1 cellular context compared by ENCODE assay signal in genomic region chr20:22563062-22563965, GRCh38.
TF ChIP-seq lines count a peak whose summit lies in the region.

No MANE protein-coding gene starts in this region.

TF ChIP-seq in HepG2, 621 proteins besides CTCF, POLR2A, EP300 and RAD21 (continued from another document and continues in another):
- TF ChIP-seq, protein P1, sequence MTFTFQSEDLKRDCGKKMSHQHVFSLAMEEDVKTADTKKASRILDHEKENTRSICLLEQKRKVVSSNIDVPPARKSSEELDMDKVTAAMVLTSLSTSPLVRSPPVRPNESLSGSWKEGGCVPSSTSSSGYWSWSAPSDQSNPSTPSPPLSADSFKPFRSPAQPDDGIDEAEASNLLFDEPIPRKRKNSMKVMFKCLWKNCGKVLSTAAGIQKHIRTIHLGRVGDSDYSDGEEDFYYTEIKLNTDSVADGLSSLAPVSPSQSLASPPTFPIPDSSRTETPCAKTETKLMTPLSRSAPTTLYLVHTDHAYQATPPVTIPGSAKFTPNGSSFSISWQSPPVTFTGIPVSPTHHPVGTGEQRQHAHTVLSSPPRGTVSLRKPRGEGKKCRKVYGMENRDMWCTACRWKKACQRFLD (CRISPR knock-in tag; IDR thresholded peaks at IDR 0.05; ENCODE audit: borderline replicate concordance) = peak; percentile 46; the same call in 1 of the 2 replicates
- TF ChIP-seq DRAP1 (CRISPR knock-in tag; IDR thresholded peaks at IDR 0.05) = no peak
- TF ChIP-seq HOMEZ (CRISPR knock-in tag; IDR thresholded peaks at IDR 0.05; ENCODE audit: low read depth) = peak; percentile 34; the same call in 1 of the 2 replicates
- TF ChIP-seq ZNF362 (CRISPR knock-in tag; IDR thresholded peaks at IDR 0.05; ENCODE audit: borderline replicate concordance) = peak; percentile 89
- TF ChIP-seq, protein P2, sequence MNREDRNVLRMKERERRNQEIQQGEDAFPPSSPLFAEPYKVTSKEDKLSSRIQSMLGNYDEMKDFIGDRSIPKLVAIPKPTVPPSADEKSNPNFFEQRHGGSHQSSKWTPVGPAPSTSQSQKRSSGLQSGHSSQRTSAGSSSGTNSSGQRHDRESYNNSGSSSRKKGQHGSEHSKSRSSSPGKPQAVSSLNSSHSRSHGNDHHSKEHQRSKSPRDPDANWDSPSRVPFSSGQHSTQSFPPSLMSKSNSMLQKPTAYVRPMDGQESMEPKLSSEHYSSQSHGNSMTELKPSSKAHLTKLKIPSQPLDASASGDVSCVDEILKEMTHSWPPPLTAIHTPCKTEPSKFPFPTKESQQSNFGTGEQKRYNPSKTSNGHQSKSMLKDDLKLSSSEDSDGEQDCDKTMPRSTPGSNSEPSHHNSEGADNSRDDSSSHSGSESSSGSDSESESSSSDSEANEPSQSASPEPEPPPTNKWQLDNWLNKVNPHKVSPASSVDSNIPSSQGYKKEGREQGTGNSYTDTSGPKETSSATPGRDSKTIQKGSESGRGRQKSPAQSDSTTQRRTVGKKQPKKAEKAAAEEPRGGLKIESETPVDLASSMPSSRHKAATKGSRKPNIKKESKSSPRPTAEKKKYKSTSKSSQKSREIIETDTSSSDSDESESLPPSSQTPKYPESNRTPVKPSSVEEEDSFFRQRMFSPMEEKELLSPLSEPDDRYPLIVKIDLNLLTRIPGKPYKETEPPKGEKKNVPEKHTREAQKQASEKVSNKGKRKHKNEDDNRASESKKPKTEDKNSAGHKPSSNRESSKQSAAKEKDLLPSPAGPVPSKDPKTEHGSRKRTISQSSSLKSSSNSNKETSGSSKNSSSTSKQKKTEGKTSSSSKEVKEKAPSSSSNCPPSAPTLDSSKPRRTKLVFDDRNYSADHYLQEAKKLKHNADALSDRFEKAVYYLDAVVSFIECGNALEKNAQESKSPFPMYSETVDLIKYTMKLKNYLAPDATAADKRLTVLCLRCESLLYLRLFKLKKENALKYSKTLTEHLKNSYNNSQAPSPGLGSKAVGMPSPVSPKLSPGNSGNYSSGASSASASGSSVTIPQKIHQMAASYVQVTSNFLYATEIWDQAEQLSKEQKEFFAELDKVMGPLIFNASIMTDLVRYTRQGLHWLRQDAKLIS (CRISPR knock-in tag; IDR thresholded peaks at IDR 0.05) = 0 out of 2 replicates have a peak, but pooled peaks have one; percentile 7
- no peak for TF ChIP-seq ZNF205 (CRISPR knock-in tag; IDR thresholded peaks at IDR 0.05)
- TF ChIP-seq, protein P3, sequence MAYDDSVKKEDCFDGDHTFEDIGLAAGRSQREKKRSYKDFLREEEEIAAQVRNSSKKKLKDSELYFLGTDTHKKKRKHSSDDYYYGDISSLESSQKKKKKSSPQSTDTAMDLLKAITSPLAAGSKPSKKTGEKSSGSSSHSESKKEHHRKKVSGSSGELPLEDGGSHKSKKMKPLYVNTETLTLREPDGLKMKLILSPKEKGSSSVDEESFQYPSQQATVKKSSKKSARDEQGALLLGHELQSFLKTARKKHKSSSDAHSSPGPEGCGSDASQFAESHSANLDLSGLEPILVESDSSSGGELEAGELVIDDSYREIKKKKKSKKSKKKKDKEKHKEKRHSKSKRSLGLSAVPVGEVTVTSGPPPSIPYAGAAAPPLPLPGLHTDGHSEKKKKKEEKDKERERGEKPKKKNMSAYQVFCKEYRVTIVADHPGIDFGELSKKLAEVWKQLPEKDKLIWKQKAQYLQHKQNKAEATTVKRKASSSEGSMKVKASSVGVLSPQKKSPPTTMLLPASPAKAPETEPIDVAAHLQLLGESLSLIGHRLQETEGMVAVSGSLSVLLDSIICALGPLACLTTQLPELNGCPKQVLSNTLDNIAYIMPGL (CRISPR knock-in tag; IDR thresholded peaks at IDR 0.05; ENCODE audit: borderline replicate concordance in 1 of 2, low read depth in 1 of 2) = 0 out of 4 replicates have a peak, but pooled peaks of 1 of the 2 experiments have one; percentile 18
- TF ChIP-seq ZBTB20 (CRISPR knock-in tag; IDR thresholded peaks at IDR 0.05; ENCODE audit: borderline replicate concordance, low read depth) = no peak
- TF ChIP-seq, protein P4, sequence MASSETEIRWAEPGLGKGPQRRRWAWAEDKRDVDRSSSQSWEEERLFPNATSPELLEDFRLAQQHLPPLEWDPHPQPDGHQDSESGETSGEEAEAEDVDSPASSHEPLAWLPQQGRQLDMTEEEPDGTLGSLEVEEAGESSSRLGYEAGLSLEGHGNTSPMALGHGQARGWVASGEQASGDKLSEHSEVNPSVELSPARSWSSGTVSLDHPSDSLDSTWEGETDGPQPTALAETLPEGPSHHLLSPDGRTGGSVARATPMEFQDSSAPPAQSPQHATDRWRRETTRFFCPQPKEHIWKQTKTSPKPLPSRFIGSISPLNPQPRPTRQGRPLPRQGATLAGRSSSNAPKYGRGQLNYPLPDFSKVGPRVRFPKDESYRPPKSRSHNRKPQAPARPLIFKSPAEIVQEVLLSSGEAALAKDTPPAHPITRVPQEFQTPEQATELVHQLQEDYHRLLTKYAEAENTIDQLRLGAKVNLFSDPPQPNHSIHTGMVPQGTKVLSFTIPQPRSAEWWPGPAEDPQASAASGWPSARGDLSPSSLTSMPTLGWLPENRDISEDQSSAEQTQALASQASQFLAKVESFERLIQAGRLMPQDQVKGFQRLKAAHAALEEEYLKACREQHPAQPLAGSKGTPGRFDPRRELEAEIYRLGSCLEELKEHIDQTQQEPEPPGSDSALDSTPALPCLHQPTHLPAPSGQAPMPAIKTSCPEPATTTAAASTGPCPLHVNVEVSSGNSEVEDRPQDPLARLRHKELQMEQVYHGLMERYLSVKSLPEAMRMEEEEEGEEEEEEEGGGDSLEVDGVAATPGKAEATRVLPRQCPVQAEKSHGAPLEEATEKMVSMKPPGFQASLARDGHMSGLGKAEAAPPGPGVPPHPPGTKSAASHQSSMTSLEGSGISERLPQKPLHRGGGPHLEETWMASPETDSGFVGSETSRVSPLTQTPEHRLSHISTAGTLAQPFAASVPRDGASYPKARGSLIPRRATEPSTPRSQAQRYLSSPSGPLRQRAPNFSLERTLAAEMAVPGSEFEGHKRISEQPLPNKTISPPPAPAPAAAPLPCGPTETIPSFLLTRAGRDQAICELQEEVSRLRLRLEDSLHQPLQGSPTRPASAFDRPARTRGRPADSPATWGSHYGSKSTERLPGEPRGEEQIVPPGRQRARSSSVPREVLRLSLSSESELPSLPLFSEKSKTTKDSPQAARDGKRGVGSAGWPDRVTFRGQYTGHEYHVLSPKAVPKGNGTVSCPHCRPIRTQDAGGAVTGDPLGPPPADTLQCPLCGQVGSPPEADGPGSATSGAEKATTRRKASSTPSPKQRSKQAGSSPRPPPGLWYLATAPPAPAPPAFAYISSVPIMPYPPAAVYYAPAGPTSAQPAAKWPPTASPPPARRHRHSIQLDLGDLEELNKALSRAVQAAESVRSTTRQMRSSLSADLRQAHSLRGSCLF (CRISPR knock-in tag; IDR thresholded peaks at IDR 0.05; ENCODE audit: borderline replicate concordance) = 0 out of 2 replicates have a peak, but pooled peaks have one; percentile 63
- peak; percentile 90 for TF ChIP-seq ONECUT2 (CRISPR knock-in tag; IDR thresholded peaks at IDR 0.05)
- TF ChIP-seq HOXA5 (CRISPR knock-in tag; IDR thresholded peaks at IDR 0.05) = no peak
- TF ChIP-seq, protein P5, sequence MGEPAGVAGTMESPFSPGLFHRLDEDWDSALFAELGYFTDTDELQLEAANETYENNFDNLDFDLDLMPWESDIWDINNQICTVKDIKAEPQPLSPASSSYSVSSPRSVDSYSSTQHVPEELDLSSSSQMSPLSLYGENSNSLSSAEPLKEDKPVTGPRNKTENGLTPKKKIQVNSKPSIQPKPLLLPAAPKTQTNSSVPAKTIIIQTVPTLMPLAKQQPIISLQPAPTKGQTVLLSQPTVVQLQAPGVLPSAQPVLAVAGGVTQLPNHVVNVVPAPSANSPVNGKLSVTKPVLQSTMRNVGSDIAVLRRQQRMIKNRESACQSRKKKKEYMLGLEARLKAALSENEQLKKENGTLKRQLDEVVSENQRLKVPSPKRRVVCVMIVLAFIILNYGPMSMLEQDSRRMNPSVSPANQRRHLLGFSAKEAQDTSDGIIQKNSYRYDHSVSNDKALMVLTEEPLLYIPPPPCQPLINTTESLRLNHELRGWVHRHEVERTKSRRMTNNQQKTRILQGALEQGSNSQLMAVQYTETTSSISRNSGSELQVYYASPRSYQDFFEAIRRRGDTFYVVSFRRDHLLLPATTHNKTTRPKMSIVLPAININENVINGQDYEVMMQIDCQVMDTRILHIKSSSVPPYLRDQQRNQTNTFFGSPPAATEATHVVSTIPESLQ (CRISPR knock-in tag; conservative IDR thresholded peaks at IDR 0.05) = 0 out of 2 replicates have a peak, but pooled peaks have one; percentile 74
- TF ChIP-seq ZNF564 (CRISPR knock-in tag; IDR thresholded peaks at IDR 0.05) = no peak
- TF ChIP-seq, protein P6, sequence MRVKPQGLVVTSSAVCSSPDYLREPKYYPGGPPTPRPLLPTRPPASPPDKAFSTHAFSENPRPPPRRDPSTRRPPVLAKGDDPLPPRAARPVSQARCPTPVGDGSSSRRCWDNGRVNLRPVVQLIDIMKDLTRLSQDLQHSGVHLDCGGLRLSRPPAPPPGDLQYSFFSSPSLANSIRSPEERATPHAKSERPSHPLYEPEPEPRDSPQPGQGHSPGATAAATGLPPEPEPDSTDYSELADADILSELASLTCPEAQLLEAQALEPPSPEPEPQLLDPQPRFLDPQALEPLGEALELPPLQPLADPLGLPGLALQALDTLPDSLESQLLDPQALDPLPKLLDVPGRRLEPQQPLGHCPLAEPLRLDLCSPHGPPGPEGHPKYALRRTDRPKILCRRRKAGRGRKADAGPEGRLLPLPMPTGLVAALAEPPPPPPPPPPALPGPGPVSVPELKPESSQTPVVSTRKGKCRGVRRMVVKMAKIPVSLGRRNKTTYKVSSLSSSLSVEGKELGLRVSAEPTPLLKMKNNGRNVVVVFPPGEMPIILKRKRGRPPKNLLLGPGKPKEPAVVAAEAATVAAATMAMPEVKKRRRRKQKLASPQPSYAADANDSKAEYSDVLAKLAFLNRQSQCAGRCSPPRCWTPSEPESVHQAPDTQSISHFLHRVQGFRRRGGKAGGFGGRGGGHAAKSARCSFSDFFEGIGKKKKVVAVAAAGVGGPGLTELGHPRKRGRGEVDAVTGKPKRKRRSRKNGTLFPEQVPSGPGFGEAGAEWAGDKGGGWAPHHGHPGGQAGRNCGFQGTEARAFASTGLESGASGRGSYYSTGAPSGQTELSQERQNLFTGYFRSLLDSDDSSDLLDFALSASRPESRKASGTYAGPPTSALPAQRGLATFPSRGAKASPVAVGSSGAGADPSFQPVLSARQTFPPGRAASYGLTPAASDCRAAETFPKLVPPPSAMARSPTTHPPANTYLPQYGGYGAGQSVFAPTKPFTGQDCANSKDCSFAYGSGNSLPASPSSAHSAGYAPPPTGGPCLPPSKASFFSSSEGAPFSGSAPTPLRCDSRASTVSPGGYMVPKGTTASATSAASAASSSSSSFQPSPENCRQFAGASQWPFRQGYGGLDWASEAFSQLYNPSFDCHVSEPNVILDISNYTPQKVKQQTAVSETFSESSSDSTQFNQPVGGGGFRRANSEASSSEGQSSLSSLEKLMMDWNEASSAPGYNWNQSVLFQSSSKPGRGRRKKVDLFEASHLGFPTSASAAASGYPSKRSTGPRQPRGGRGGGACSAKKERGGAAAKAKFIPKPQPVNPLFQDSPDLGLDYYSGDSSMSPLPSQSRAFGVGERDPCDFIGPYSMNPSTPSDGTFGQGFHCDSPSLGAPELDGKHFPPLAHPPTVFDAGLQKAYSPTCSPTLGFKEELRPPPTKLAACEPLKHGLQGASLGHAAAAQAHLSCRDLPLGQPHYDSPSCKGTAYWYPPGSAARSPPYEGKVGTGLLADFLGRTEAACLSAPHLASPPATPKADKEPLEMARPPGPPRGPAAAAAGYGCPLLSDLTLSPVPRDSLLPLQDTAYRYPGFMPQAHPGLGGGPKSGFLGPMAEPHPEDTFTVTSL (CRISPR knock-in tag; IDR thresholded peaks at IDR 0.05; ENCODE audit: borderline replicate concordance) = peak; percentile 50; the same call in 1 of the 2 replicates
- peak; percentile 60; the same call in 1 of the 2 replicates for TF ChIP-seq POLR2AphosphoS2 (IDR thresholded peaks at IDR 0.05; ENCODE audit: low read depth, low read length)
- TF ChIP-seq SMYD3 (CRISPR knock-in tag; IDR thresholded peaks at IDR 0.05) = 0 out of 2 replicates have a peak, but pooled peaks have one; percentile 64
- TF ChIP-seq, protein P7, sequence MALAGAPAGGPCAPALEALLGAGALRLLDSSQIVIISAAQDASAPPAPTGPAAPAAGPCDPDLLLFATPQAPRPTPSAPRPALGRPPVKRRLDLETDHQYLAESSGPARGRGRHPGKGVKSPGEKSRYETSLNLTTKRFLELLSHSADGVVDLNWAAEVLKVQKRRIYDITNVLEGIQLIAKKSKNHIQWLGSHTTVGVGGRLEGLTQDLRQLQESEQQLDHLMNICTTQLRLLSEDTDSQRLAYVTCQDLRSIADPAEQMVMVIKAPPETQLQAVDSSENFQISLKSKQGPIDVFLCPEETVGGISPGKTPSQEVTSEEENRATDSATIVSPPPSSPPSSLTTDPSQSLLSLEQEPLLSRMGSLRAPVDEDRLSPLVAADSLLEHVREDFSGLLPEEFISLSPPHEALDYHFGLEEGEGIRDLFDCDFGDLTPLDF (CRISPR knock-in tag; IDR thresholded peaks at IDR 0.05) = 0 out of 2 replicates have a peak, but pooled peaks have one; percentile 15
- TF ChIP-seq SIX1 (CRISPR knock-in tag; IDR thresholded peaks at IDR 0.05; ENCODE audit: borderline replicate concordance) = 0 out of 2 replicates have a peak, but pooled peaks have one; percentile 16
- 0 out of 2 replicates have a peak, but pooled peaks have one; percentile 25 for TF ChIP-seq BORCS8-MEF2B (CRISPR knock-in tag; IDR thresholded peaks at IDR 0.05)
- no peak for TF ChIP-seq ZFP62 (CRISPR knock-in tag; IDR thresholded peaks at IDR 0.05)
- peak; percentile 92 for TF ChIP-seq ZKSCAN5 (CRISPR knock-in tag; IDR thresholded peaks at IDR 0.05)
- no peak for TF ChIP-seq CENPT (CRISPR knock-in tag; IDR thresholded peaks at IDR 0.05; ENCODE audit: low read depth)
- no peak for TF ChIP-seq TBL1XR1 (IDR thresholded peaks at IDR 0.05; ENCODE audit: borderline replicate concordance, low read length, partially characterized antibody)
- 0 out of 2 replicates have a peak, but pooled peaks have one; percentile 32 for TF ChIP-seq ZNF674 (CRISPR knock-in tag; IDR thresholded peaks at IDR 0.05; ENCODE audit: low read depth)
- no peak for TF ChIP-seq ATM (IDR thresholded peaks at IDR 0.05; ENCODE audit: borderline replicate concordance)
- TF ChIP-seq CENPX (CRISPR knock-in tag; IDR thresholded peaks at IDR 0.05) = no peak
- TF ChIP-seq ZNF430 (CRISPR knock-in tag; IDR thresholded peaks at IDR 0.05) = 0 out of 2 replicates have a peak, but pooled peaks have one; percentile 66
